1 cellular context compared by ENCODE assay signal in genomic region chr12:96220902-96221301, GRCh38.
TF ChIP-seq lines count a peak whose summit lies in the region.

No MANE protein-coding gene starts in this region.

TF ChIP-seq in IMR-90, 13 proteins besides CTCF, POLR2A, EP300 and RAD21 (continued from another document):
- TF ChIP-seq USF2 (IDR thresholded peaks at IDR 0.05; ENCODE audit: low read depth, low read length) (no peak), CEBPB (IDR thresholded peaks at IDR 0.05; ENCODE audit: low read depth, low read length) (no peak), ELK1 (IDR thresholded peaks at IDR 0.05; ENCODE audit: borderline replicate concordance, low read depth, low read length) (no peak)
